1 cellular context compared by ENCODE assay signal in the genomic region with DNA sequence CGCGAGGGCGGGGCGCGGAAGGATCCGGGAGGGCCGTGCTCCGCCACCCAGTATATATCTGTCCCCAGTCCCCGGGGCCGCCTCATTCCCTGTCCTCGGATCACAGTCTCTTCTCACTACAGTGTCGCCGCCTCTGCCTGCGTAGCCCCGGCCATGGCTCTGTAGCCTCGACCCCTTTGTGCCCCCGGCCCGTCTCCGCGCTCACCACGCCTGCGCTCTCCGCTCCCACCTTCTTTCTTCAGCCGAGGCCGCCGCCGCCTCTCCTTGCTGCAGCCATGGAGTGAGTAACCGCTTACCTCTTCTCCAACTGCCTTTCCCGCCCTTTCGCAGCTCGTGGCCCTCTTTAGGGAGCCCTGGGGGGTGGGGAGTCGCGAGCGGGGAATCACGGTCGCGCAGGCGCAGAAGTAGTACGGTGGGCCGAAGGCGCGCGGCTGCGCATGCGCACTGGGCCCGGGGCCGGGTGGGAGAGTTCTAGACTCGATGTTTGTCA.
TF ChIP-seq lines count a peak whose summit lies in the region.

A gene with protein sequence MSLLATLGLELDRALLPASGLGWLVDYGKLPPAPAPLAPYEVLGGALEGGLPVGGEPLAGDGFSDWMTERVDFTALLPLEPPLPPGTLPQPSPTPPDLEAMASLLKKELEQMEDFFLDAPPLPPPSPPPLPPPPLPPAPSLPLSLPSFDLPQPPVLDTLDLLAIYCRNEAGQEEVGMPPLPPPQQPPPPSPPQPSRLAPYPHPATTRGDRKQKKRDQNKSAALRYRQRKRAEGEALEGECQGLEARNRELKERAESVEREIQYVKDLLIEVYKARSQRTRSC (plus strand): TSS at position 85 of the 490 bp plus-strand sequence. CDS start 1,646 bp downstream, outside the sequence.
A gene with protein sequence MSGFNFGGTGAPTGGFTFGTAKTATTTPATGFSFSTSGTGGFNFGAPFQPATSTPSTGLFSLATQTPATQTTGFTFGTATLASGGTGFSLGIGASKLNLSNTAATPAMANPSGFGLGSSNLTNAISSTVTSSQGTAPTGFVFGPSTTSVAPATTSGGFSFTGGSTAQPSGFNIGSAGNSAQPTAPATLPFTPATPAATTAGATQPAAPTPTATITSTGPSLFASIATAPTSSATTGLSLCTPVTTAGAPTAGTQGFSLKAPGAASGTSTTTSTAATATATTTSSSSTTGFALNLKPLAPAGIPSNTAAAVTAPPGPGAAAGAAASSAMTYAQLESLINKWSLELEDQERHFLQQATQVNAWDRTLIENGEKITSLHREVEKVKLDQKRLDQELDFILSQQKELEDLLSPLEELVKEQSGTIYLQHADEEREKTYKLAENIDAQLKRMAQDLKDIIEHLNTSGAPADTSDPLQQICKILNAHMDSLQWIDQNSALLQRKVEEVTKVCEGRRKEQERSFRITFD (minus strand): TSS at position 384 of the 490 bp plus-strand sequence. CDS start 19,697 bp downstream, outside the sequence.

TF ChIP-seq in HepG2, 621 proteins besides CTCF, POLR2A, EP300 and RAD21 (continued from another document and continues in another):
- TF ChIP-seq ZNF639 (CRISPR knock-in tag; conservative IDR thresholded peaks at IDR 0.05) (peak; percentile 65), FOXC1 (CRISPR knock-in tag; IDR thresholded peaks at IDR 0.05; ENCODE audit: borderline replicate concordance) (peak; percentile 68), CHD2 (IDR thresholded peaks at IDR 0.05; ENCODE audit: low read depth, low read length) (peak; percentile 72), ZNF841 (CRISPR knock-in tag; IDR thresholded peaks at IDR 0.05; ENCODE audit: borderline replicate concordance) (0 out of 2 replicates have a peak, but pooled peaks have one; percentile 11), HOXA5 (CRISPR knock-in tag; IDR thresholded peaks at IDR 0.05) (peak; percentile 71), ZNF383 (CRISPR knock-in tag; IDR thresholded peaks at IDR 0.05; ENCODE audit: borderline replicate concordance) (no peak), ZFP91 (CRISPR knock-in tag; IDR thresholded peaks at IDR 0.05; ENCODE audit: borderline replicate concordance) (peak; percentile 93), ZNF598 (CRISPR knock-in tag; IDR thresholded peaks at IDR 0.05; ENCODE audit: borderline replicate concordance) (peak; percentile 95; the same call in 1 of the 2 replicates), MLXIP (CRISPR knock-in tag; IDR thresholded peaks at IDR 0.05; ENCODE audit: borderline replicate concordance) (peak; percentile 76), ZSCAN20 (CRISPR knock-in tag; IDR thresholded peaks at IDR 0.05; ENCODE audit: borderline replicate concordance) (peak; percentile 89), KLF12 (CRISPR knock-in tag; IDR thresholded peaks at IDR 0.05; ENCODE audit: borderline replicate concordance) (peak; percentile 91; the same call in 1 of the 2 replicates), ZNF569 (CRISPR knock-in tag; IDR thresholded peaks at IDR 0.05; ENCODE audit: borderline replicate concordance) (peak; percentile 63; the same call in 1 of the 2 replicates), CC2D1A (CRISPR knock-in tag; IDR thresholded peaks at IDR 0.05) (peak; percentile 9; the same call in 1 of the 2 replicates), ZBTB38 (CRISPR knock-in tag; IDR thresholded peaks at IDR 0.05) (peak; percentile 38; the same call in 1 of the 2 replicates), SCMH1 (CRISPR knock-in tag; IDR thresholded peaks at IDR 0.05; ENCODE audit: borderline replicate concordance) (no peak), ZNF556 (CRISPR knock-in tag; IDR thresholded peaks at IDR 0.05; ENCODE audit: borderline replicate concordance) (no peak; the same call in 1 of the 2 replicates), SMAD9 (CRISPR knock-in tag; IDR thresholded peaks at IDR 0.05) (no peak), TCF7 (IDR thresholded peaks at IDR 0.05; ENCODE audit: low read depth) (no peak), ZNF878 (CRISPR knock-in tag; IDR thresholded peaks at IDR 0.05) (peak; percentile 97), CCDC6 (CRISPR knock-in tag; IDR thresholded peaks at IDR 0.05) (0 out of 2 replicates have a peak, but pooled peaks have one; percentile 54), TP53 (CRISPR knock-in tag; conservative IDR thresholded peaks at IDR 0.05) (no peak; the same call in 1 of the 2 replicates), KDM2A (CRISPR knock-in tag; IDR thresholded peaks at IDR 0.05; ENCODE audit: borderline replicate concordance, low read depth) (peak; percentile 84; the same call in 1 of the 2 replicates), ZNF720 (CRISPR knock-in tag; IDR thresholded peaks at IDR 0.05) (no peak), ZNF800 (CRISPR knock-in tag; IDR thresholded peaks at IDR 0.05) (peak; percentile 93; the same call in 1 of the 2 replicates), DBP (CRISPR knock-in tag; IDR thresholded peaks at IDR 0.05; ENCODE audit: not compliant biosample characterization) (peak; percentile 34), ZFP36 (IDR thresholded peaks at IDR 0.05; ENCODE audit: borderline replicate concordance, low read depth, low read length, partially characterized antibody) (no peak), MIER3 (CRISPR knock-in tag; IDR thresholded peaks at IDR 0.05; ENCODE audit: borderline replicate concordance) (no peak)
- TF ChIP-seq, protein P1, sequence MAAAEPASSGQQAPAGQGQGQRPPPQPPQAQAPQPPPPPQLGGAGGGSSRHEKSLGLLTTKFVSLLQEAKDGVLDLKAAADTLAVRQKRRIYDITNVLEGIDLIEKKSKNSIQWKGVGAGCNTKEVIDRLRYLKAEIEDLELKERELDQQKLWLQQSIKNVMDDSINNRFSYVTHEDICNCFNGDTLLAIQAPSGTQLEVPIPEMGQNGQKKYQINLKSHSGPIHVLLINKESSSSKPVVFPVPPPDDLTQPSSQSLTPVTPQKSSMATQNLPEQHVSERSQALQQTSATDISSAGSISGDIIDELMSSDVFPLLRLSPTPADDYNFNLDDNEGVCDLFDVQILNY (CRISPR knock-in tag; conservative IDR thresholded peaks at IDR 0.05): no peak; the same call in 1 of the 2 replicates
- TF ChIP-seq, protein P2, sequence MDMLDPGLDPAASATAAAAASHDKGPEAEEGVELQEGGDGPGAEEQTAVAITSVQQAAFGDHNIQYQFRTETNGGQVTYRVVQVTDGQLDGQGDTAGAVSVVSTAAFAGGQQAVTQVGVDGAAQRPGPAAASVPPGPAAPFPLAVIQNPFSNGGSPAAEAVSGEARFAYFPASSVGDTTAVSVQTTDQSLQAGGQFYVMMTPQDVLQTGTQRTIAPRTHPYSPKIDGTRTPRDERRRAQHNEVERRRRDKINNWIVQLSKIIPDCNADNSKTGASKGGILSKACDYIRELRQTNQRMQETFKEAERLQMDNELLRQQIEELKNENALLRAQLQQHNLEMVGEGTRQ (IDR thresholded peaks at IDR 0.05; ENCODE audit: low read depth, low read length): no peak
- TF ChIP-seq, protein P2 (CRISPR knock-in tag; IDR thresholded peaks at IDR 0.05; ENCODE audit: borderline replicate concordance): no peak; the same call in 1 of the 2 replicates
- TF ChIP-seq, protein P3, sequence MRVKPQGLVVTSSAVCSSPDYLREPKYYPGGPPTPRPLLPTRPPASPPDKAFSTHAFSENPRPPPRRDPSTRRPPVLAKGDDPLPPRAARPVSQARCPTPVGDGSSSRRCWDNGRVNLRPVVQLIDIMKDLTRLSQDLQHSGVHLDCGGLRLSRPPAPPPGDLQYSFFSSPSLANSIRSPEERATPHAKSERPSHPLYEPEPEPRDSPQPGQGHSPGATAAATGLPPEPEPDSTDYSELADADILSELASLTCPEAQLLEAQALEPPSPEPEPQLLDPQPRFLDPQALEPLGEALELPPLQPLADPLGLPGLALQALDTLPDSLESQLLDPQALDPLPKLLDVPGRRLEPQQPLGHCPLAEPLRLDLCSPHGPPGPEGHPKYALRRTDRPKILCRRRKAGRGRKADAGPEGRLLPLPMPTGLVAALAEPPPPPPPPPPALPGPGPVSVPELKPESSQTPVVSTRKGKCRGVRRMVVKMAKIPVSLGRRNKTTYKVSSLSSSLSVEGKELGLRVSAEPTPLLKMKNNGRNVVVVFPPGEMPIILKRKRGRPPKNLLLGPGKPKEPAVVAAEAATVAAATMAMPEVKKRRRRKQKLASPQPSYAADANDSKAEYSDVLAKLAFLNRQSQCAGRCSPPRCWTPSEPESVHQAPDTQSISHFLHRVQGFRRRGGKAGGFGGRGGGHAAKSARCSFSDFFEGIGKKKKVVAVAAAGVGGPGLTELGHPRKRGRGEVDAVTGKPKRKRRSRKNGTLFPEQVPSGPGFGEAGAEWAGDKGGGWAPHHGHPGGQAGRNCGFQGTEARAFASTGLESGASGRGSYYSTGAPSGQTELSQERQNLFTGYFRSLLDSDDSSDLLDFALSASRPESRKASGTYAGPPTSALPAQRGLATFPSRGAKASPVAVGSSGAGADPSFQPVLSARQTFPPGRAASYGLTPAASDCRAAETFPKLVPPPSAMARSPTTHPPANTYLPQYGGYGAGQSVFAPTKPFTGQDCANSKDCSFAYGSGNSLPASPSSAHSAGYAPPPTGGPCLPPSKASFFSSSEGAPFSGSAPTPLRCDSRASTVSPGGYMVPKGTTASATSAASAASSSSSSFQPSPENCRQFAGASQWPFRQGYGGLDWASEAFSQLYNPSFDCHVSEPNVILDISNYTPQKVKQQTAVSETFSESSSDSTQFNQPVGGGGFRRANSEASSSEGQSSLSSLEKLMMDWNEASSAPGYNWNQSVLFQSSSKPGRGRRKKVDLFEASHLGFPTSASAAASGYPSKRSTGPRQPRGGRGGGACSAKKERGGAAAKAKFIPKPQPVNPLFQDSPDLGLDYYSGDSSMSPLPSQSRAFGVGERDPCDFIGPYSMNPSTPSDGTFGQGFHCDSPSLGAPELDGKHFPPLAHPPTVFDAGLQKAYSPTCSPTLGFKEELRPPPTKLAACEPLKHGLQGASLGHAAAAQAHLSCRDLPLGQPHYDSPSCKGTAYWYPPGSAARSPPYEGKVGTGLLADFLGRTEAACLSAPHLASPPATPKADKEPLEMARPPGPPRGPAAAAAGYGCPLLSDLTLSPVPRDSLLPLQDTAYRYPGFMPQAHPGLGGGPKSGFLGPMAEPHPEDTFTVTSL (CRISPR knock-in tag; IDR thresholded peaks at IDR 0.05; ENCODE audit: borderline replicate concordance): peak; percentile 63
